Comparison of ENCODE assay signal across 18 cellular contexts in the genomic region with DNA sequence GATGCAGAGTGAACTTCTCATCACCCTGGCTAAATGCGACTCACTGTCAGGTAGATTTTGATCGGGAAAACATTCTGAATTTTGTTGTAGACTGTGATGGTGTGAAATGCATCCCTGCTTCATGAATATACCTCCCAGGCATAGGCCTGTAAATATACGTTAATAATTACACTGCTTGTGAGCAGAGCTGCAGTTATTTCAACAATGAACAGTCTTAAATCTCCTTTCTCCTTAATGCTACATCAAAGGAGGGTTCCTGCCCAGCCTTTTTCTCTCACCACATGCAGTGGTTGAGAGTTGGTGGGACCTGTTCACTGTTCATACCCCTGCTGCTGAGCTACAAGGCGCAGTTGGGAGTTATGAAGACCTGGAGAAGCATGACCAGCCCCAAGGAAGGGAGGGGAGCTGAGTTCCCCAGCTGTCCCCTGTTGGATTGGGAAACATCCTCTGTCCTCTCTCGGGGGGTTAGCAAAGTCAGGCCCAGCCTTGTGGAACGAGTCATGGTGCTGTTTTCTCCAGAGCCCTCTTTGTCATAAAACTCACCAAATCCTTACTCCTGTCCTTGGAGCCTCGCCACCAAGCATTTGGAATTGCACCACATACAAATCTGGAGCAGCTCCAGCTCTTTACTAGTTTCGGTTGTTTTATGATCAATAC.
"Had no signal": no experiment of that assay in that cellular context is flagged by ENCODE, and none has a peak within 500 bp of the region (broad histone marks: within the 10 kb centered on the region; RNA-seq: fewer than 3 reads in every experiment).

No MANE protein-coding gene starts in this region.

- DNase-seq: activated CD4-positive, alpha-beta T cell treated with anti-CD3 and anti-CD28 coated beads, Interleukin-2, amount 50 U/mL, for 48 hours; activated CD4-positive, CD25-positive, alpha-beta regulatory T cell treated with anti-CD3 and anti-CD28 coated beads, Interleukin-2, amount 50 U/mL, for 72 hours; activated CD8-positive, alpha-beta memory T cell treated with anti-CD3 and anti-CD28 coated beads, Interleukin-2, amount 10 ng/mL, durations not matched to agents 7 days and 5 days; activated gamma-delta T cell; activated T-cell treated with anti-CD3 and anti-CD28 coated beads, Interleukin-2, amount 50 U/mL, for 24 hours; amygdala; cerebellar nuclear complex; dermis blood vessel endothelial cell; erythroblast; foreskin keratinocyte; head of caudate nucleus; stimulated activated CD4-positive, alpha-beta T cell treated with anti-CD3 and anti-CD28 coated beads, Interleukin-2, amount 100 ng/mL, for 24 hours; stimulated activated naive CD4-positive, alpha-beta T cell; substantia nigra had no signal

- H3K27ac Mint-ChIP-seq: activated CD8-positive, alpha-beta memory T cell treated with anti-CD3 and anti-CD28 coated beads, Interleukin-2, amount 10 ng/mL, durations not matched to agents 7 days and 5 days; activated naive CD8-positive, alpha-beta T cell; activated T-cell treated with anti-CD3 and anti-CD28 coated beads, Interleukin-2, amount 50 U/mL, for 24 hours; brain; T-helper 2 cell treated with Interferon-gamma antibody and Interleukin-4, amounts not matched to agents 5 μg/mL and 100 μg/mL, for 36 hours had no signal

- H3K36me3 ChIP-seq: right atrium auricular region had no signal

- ATAC-seq: activated CD8-positive, alpha-beta memory T cell treated with anti-CD3 and anti-CD28 coated beads, Interleukin-2, amount 10 ng/mL, durations not matched to agents 7 days and 5 days; foreskin keratinocyte had no signal

- H3K4me3 Mint-ChIP-seq: activated CD8-positive, alpha-beta memory T cell treated with anti-CD3 and anti-CD28 coated beads, Interleukin-2, amount 10 ng/mL, durations not matched to agents 7 days and 5 days; activated naive CD8-positive, alpha-beta T cell; activated T-cell treated with anti-CD3 and anti-CD28 coated beads, Interleukin-2, amount 50 U/mL, for 24 hours; brain; T-helper 2 cell treated with Interferon-gamma antibody and Interleukin-4, amounts not matched to agents 5 μg/mL and 100 μg/mL, for 36 hours had no signal

- H3K4me1 Mint-ChIP-seq: activated CD8-positive, alpha-beta memory T cell treated with anti-CD3 and anti-CD28 coated beads, Interleukin-2, amount 10 ng/mL, durations not matched to agents 7 days and 5 days had no signal

- H3K27ac ChIP-seq: foreskin keratinocyte, right atrium auricular region had no signal

- H3K27me3 ChIP-seq: foreskin keratinocyte, right atrium auricular region had no signal

- H3K4me3 ChIP-seq: right atrium auricular region had no signal

- H3K36me3 Mint-ChIP-seq: activated CD8-positive, alpha-beta memory T cell treated with anti-CD3 and anti-CD28 coated beads, Interleukin-2, amount 10 ng/mL, durations not matched to agents 7 days and 5 days; activated naive CD8-positive, alpha-beta T cell; brain had no signal

- H3K4me1 ChIP-seq: foreskin keratinocyte, right atrium auricular region had no signal
